1 cellular context compared by ENCODE assay signal in genomic region chr10:37263304-37263703, GRCh38.
TF ChIP-seq lines count a peak whose summit lies in the region.

No MANE protein-coding gene starts in this region.

TF ChIP-seq in SK-N-SH treated with all-trans-retinoic acid at 6 μM for 48 hours, 23 proteins besides CTCF, POLR2A, EP300 and RAD21 (continued from another document):
- TF ChIP-seq, protein P1, sequence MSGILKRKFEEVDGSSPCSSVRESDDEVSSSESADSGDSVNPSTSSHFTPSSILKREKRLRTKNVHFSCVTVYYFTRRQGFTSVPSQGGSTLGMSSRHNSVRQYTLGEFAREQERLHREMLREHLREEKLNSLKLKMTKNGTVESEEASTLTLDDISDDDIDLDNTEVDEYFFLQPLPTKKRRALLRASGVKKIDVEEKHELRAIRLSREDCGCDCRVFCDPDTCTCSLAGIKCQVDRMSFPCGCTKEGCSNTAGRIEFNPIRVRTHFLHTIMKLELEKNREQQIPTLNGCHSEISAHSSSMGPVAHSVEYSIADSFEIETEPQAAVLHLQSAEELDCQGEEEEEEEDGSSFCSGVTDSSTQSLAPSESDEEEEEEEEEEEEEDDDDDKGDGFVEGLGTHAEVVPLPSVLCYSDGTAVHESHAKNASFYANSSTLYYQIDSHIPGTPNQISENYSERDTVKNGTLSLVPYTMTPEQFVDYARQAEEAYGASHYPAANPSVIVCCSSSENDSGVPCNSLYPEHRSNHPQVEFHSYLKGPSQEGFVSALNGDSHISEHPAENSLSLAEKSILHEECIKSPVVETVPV (CRISPR knock-in tag; IDR thresholded peaks at IDR 0.05): no peak
- TF ChIP-seq POU6F1 (CRISPR knock-in tag; IDR thresholded peaks at IDR 0.05; ENCODE audit: borderline replicate concordance, low read depth): no peak
